Comparison of ENCODE assay signal across 8 cellular contexts in the genomic region with DNA sequence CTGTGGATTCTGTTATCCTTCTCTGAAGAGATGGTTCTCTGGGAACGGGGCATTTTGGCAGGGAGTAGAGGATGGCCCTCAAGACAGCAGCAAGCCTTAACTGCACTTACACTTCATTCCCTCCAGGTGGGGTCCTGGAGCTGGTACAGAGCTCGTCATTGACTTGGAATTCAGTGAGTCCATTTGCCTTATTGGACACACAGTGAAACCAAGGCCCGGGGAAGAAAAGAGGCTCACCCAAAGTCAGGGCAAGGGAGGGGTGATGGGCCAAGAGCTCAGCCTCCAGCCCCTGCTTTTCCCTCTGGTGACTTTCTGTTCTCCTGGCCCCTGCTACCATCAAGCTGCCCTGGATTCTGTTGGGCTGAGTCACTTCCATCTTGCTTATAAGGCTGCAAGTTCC.
DNase-seq lines count a peak whose midpoint lies in the region; ATAC-seq, FAIRE-seq and TF ChIP-seq lines count a peak whose summit lies in the region.

No MANE protein-coding gene starts in this region.

- no peaks in the 10 kb centered on the region for H3K9me2 ChIP-seq in PC-3 (replicated peaks; ENCODE audit: low read length)

- no peak overlapping the region for H2AFZ ChIP-seq in DND-41 (ENCODE audit: low read depth, low read length)
- peak overlapping the region; percentile 76; the same call in 1 of the 2 replicates for H2AFZ ChIP-seq in PC-3 (ENCODE audit: low read length)

- ATAC-seq in DND-41 (ENCODE audit: insufficient read depth, low read depth) (0 out of 3 replicates have a peak, but pooled peaks have one; percentile 48), PC-3 (peak; percentile 72)

- CTCF ChIA-PET in HEK293T (lab: Yijun Ruan, JAX), result interaction anchor here (0.6 to 1.2 kb wide), 5 partner anchors 11 to 567 kb away, joined by 3 to 6 read pairs (median 3); no protein-coding TSS in a partner anchor
- CTCF ChIA-PET in PC-3 (lab: Charles Lee), result interaction anchor here (1.0 kb wide), 1 partner anchor 20 kb away, joined by 3 read pairs; no protein-coding TSS in a partner anchor

- intact Hi-C loops in PC-3 (cut with micrococcal nuclease) (no loop called here), esophagus squamous epithelium (cut with DNase I) (no loop called here)

- H3K4me2 ChIP-seq in DND-41 (ENCODE audit: insufficient read depth, low read length) (no peak overlapping the region), PC-3 (ENCODE audit: low read length) (0 out of 2 replicates have a peak overlapping the region, but pooled peaks have one; percentile 38)

- POLR2A ChIA-PET in HEK293T (lab: Yijun Ruan, JAX) (interaction anchor here (0.8 to 1.5 kb wide), 3 partner anchors 16 to 151 kb away, joined by 3 to 4 read pairs (median 3); a partner anchor contains a TSS), PC-3 (lab: Charles Lee; ENCODE audit: unreplicated experiment) (interaction anchor here (0.5 kb wide), 1 partner anchor 179 kb away, joined by 5 read pairs; no protein-coding TSS in a partner anchor)

- no peak overlapping the region for H3K4me3 ChIP-seq in DND-41 (ENCODE audit: low read depth in 1 of 2, low read length in 2 of 2)
- no peak overlapping the region for H3K4me3 ChIP-seq in PC-3 (ENCODE audit: low read length)
- no peak overlapping the region for H3K4me3 ChIP-seq in esophagus squamous epithelium
- no peak overlapping the region for H3K4me3 ChIP-seq in small intestine (ENCODE audit: low read depth in 1 of 2, low read length in 2 of 2)

- TF ChIP-seq CTCF in DND-41 (IDR thresholded peaks at IDR 0.05; ENCODE audit: borderline replicate concordance, extremely low read depth, low read length, poor library complexity, severe bottlenecking) (peak; percentile 61), PC-3 (conservative IDR thresholded peaks at IDR 0.05; ENCODE audit: low read depth, low read length) (peak; percentile 65; the same call in 1 of the 2 replicates), esophagus squamous epithelium (IDR thresholded peaks at IDR 0.05) (peak in 5 of 6 experiments; percentile 41 to 72 (median 58))

- no peak for TF ChIP-seq POLR2A in esophagus squamous epithelium (IDR thresholded peaks at IDR 0.05)

- H3K9me3 ChIP-seq in DND-41 (ENCODE audit: insufficient read depth, low read length, severe bottlenecking), result no peaks in the 10 kb centered on the region
- H3K9me3 ChIP-seq in PC-3 (ENCODE audit: low read length), result no peaks in the 10 kb centered on the region
- H3K9me3 ChIP-seq in esophagus squamous epithelium, result no peaks in the 10 kb centered on the region
- H3K9me3 ChIP-seq in small intestine (ENCODE audit: control insufficient read depth, low read depth), result no peaks in the 10 kb centered on the region

- 29% methylated on average over 1 of the region's 3 CpGs; no CpG with 5 or more reads in 1 of the 2 donors for WGBS in esophagus squamous epithelium, 2 donors
- 34 to 58% (median 38%) methylated on average over 3 of the region's 3 CpGs for WGBS in small intestine, 3 donors

- DNase-seq in DND-41, result peak; percentile 21
- peak; percentile 79 for DNase-seq in HEK293T (ENCODE audit: extremely low spot score)
- DNase-seq in PC-3, result peak; percentile 74
- DNase-seq in esophagus squamous epithelium (lab: John Stamatoyannopoulos, UW), result no peak
- peak; percentile 58 for DNase-seq in small intestine
- DNase-seq in Ammon's horn (ENCODE audit: low spot score), result no peak
- DNase-seq in stimulated activated CD4-positive, alpha-beta T cell treated with anti-CD3 and anti-CD28 coated beads, Interleukin-4, amount 100 ng/mL, for 4 hours, result no peak
- DNase-seq in OCI-M2 (lab: John Stamatoyannopoulos, UW; ENCODE audit: unreplicated experiment), result no peak

- no peak overlapping the region for H3K9ac ChIP-seq in DND-41 (ENCODE audit: low read depth, low read length)
- no peak overlapping the region for H3K9ac ChIP-seq in PC-3 (ENCODE audit: low read length)

- H3K4me1 ChIP-seq in DND-41 (ENCODE audit: insufficient read depth, low read length), result peaks cover 5% of the 10 kb centered on the region
- peaks cover 13% of the 10 kb centered on the region; the same call in 1 of the 2 replicates for H3K4me1 ChIP-seq in PC-3 (ENCODE audit: insufficient read depth, low read length)
- peaks cover 0 to 8% (median 0%) of the 10 kb centered on the region in 3 donors for H3K4me1 ChIP-seq in esophagus squamous epithelium
- no peaks in the 10 kb centered on the region for H3K4me1 ChIP-seq in small intestine (ENCODE audit: control insufficient read depth in 2 of 2, insufficient read depth in 1 of 2, low read depth in 1 of 2, low read length in 1 of 2)

- no peaks in the 10 kb centered on the region for H3K79me2 ChIP-seq in DND-41 (ENCODE audit: insufficient read depth, low read length)
- H3K79me2 ChIP-seq in PC-3 (ENCODE audit: low read length), result no peaks in the 10 kb centered on the region

- no TSS peak for BruUV-seq in PC-3 (replicated peaks; lab: Mats Ljungman, UMichigan)

- H3F3A ChIP-seq in PC-3 (ENCODE audit: low read length, unreplicated experiment), result no peaks in the 10 kb centered on the region

- H4K20me1 ChIP-seq in DND-41 (ENCODE audit: insufficient read depth, low read length) (no peaks in the 10 kb centered on the region), PC-3 (ENCODE audit: low read length) (no peaks in the 10 kb centered on the region)

- no peak for FAIRE-seq in small intestine (lab: Jason Lieb, UNC)

- H3K27ac ChIP-seq in DND-41 (ENCODE audit: low read length), result no peak overlapping the region
- no peak overlapping the region for H3K27ac ChIP-seq in PC-3 (ENCODE audit: low read length)
- no peak overlapping the region for H3K27ac ChIP-seq in esophagus squamous epithelium
- H3K27ac ChIP-seq in small intestine (ENCODE audit: low read depth in 1 of 2, low read length in 1 of 2), result no peak overlapping the region

- H3K27me3 ChIP-seq in DND-41 (ENCODE audit: insufficient read depth, low read length, poor library complexity) (peaks cover 3% of the 10 kb centered on the region), PC-3 (ENCODE audit: low read length) (no peaks in the 10 kb centered on the region), esophagus squamous epithelium (peaks cover 0 to 25% (median 0%) of the 10 kb centered on the region in 4 donors), small intestine (ENCODE audit: control insufficient read depth in 2 of 2, insufficient read depth in 2 of 2, low read length in 2 of 2) (no peaks in the 10 kb centered on the region)

- H3K36me3 ChIP-seq in DND-41 (ENCODE audit: insufficient read depth, low read length) (no peaks in the 10 kb centered on the region), PC-3 (ENCODE audit: low read depth, low read length) (no peaks in the 10 kb centered on the region), esophagus squamous epithelium (no peaks in the 10 kb centered on the region), small intestine (ENCODE audit: control insufficient read depth in 2 of 2, insufficient read depth in 2 of 2, low read length in 2 of 2) (no peaks in the 10 kb centered on the region)

TF ChIP-seq in HEK293T, 16 proteins besides CTCF, POLR2A, EP300 and RAD21:
- TF ChIP-seq NFRKB (IDR thresholded peaks at IDR 0.05), result no peak
- TF ChIP-seq FOXA1 (IDR thresholded peaks at IDR 0.05), result no peak
- no peak for TF ChIP-seq ARNT (IDR thresholded peaks at IDR 0.05)
- no peak for TF ChIP-seq SP1 (IDR thresholded peaks at IDR 0.05)
- TF ChIP-seq L3MBTL2 (conservative IDR thresholded peaks at IDR 0.05), result no peak
- TF ChIP-seq FOXM1 (IDR thresholded peaks at IDR 0.05; ENCODE audit: borderline replicate concordance), result no peak
- TF ChIP-seq BHLHE40 (IDR thresholded peaks at IDR 0.05; ENCODE audit: borderline replicate concordance), result no peak
- no peak for TF ChIP-seq SUZ12 (IDR thresholded peaks at IDR 0.05)
- no peak for TF ChIP-seq ELF4 (IDR thresholded peaks at IDR 0.05)
- TF ChIP-seq CTBP1 (IDR thresholded peaks at IDR 0.05; ENCODE audit: borderline replicate concordance), result no peak
- no peak for TF ChIP-seq FOXK2 (IDR thresholded peaks at IDR 0.05)
- no peak for TF ChIP-seq TARDBP (IDR thresholded peaks at IDR 0.05)
- no peak for TF ChIP-seq ZNF384 (IDR thresholded peaks at IDR 0.05)
- TF ChIP-seq LEF1 (IDR thresholded peaks at IDR 0.05; ENCODE audit: borderline replicate concordance), result no peak
- TF ChIP-seq, protein P1, sequence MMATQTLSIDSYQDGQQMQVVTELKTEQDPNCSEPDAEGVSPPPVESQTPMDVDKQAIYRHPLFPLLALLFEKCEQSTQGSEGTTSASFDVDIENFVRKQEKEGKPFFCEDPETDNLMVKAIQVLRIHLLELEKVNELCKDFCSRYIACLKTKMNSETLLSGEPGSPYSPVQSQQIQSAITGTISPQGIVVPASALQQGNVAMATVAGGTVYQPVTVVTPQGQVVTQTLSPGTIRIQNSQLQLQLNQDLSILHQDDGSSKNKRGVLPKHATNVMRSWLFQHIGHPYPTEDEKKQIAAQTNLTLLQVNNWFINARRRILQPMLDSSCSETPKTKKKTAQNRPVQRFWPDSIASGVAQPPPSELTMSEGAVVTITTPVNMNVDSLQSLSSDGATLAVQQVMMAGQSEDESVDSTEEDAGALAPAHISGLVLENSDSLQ (IDR thresholded peaks at IDR 0.05), result no peak
- no peak for TF ChIP-seq HDGF (IDR thresholded peaks at IDR 0.05; ENCODE audit: borderline replicate concordance)
TF ChIP-seq in HEK293T: peak in this region for 0.

Comparison
In these comparisons a context has a peak if more than half of its experiments do, and no peak if none do; other contexts are left out.
1. DNase-seq: peak in DND-41 (single experiment), HEK293T (single experiment), PC-3 (single experiment) and small intestine (single experiment); none in esophagus squamous epithelium (single experiment), Ammon's horn (single experiment), stimulated activated CD4-positive, alpha-beta T cell treated with anti-CD3 and anti-CD28 coated beads, Interleukin-4, amount 100 ng/mL, for 4 hours (0 of 2) and OCI-M2 (single experiment).
2. Peak in every context shown above with its lines, with median percentiles within 50 percentile points of each other: CTCF ChIP-seq.